8 cellular contexts compared by ENCODE assay signal in the genomic region with DNA sequence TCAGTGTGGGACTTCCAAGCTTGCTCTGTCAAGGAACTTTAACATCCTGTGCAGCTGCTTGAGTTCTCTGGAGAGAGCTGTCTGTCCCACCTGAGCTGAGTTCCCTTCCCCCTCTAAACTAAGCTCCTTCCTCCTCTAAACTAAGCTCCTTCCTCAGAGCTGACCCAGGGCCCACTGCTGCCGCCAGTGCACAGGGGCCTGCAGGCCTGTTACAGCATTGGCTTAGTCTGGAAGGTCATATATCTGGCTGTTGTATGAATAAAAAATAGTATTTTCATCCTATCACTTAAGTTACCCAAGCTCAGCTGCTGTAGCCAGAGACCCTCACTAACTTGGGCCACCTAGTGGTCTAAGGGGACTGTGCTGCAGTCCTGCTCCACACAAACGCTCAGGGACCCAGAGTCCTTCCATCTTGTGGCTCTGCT.
A peak's percentile ranks its signal among the peaks of the same experiment; 100 is the strongest.
DNase-seq lines count a peak whose midpoint lies in the region; ATAC-seq, FAIRE-seq and TF ChIP-seq lines count a peak whose summit lies in the region.

No MANE protein-coding gene starts in this region.

- H3K27ac Mint-ChIP-seq in astrocyte (ENCODE audit: unreplicated experiment), result peak overlapping the region; percentile 28

- intact Hi-C loops in lower lobe of right lung (cut with DNase I), result no loop called here

- H3K27me3 ChIP-seq in BE2C, result no peaks in the 10 kb centered on the region
- no peaks in the 10 kb centered on the region for H3K27me3 ChIP-seq in astrocyte (ENCODE audit: insufficient read depth, low read length)
- H3K27me3 ChIP-seq in lower lobe of right lung (ENCODE audit: low read depth), result no peaks in the 10 kb centered on the region

- DNase-seq in BE2C, result peak; percentile 27
- DNase-seq in HTR-8/SVneo (ENCODE audit: insufficient read length, low spot score), result no peak
- no peak for DNase-seq in astrocyte (ENCODE audit: low read depth)
- DNase-seq in lower lobe of right lung, result no peak
- DNase-seq in stimulated activated naive CD4-positive, alpha-beta T cell (lab: John Stamatoyannopoulos, UW), result no peak
- DNase-seq in activated CD4-positive, CD25-positive, alpha-beta regulatory T cell (lab: John Stamatoyannopoulos, UW), result no peak
- no peak for DNase-seq in ureter (ENCODE audit: low spot score)

- peaks cover 2% of the 10 kb centered on the region for H3K36me3 Mint-ChIP-seq in astrocyte (ENCODE audit: low read depth, unreplicated experiment)

- peak; percentile 53 for TF ChIP-seq CTCF in BE2C (IDR thresholded peaks at IDR 0.05; ENCODE audit: low read depth, low read length)
- TF ChIP-seq CTCF in astrocyte (IDR thresholded peaks at IDR 0.05; ENCODE audit: insufficient read depth, low read depth, low read length), result peak; percentile 27
- peak; percentile 9 for TF ChIP-seq CTCF in lower lobe of right lung (IDR thresholded peaks at IDR 0.05)

- H3K79me2 ChIP-seq in astrocyte (ENCODE audit: insufficient read depth, low read length), result no peaks in the 10 kb centered on the region

- peak; percentile 31 for FAIRE-seq in HTR-8/SVneo (lab: Jason Lieb, UNC)
- FAIRE-seq in astrocyte (lab: Jason Lieb, UNC), result no peak

- H3K4me3 ChIP-seq in BE2C (ENCODE audit: low read depth, low read length) (no peak overlapping the region), astrocyte (ENCODE audit: insufficient read depth, low read depth, low read length) (no peak overlapping the region), lower lobe of right lung (no peak overlapping the region)

- H3K9ac ChIP-seq in astrocyte (ENCODE audit: low read length), result peak overlapping the region; percentile 8

- ATAC-seq in lower lobe of right lung (no peak), HG03469 (IDR thresholded peaks at IDR 0.05; ENCODE audit: unreplicated experiment) (no peak)

- peaks cover 4% of the 10 kb centered on the region for H3K27me3 Mint-ChIP-seq in astrocyte (ENCODE audit: low read depth, unreplicated experiment)

- H3K36me3 ChIP-seq in BE2C (no peaks in the 10 kb centered on the region), astrocyte (ENCODE audit: insufficient read depth, low read length) (no peaks in the 10 kb centered on the region), lower lobe of right lung (no peaks in the 10 kb centered on the region)

- H4K20me1 ChIP-seq in astrocyte (ENCODE audit: insufficient read depth, low read length), result no peaks in the 10 kb centered on the region

- H3K4me1 ChIP-seq in BE2C (no peaks in the 10 kb centered on the region), astrocyte (ENCODE audit: insufficient read depth, low read length) (peaks cover 48% of the 10 kb centered on the region), lower lobe of right lung (peaks cover 5% of the 10 kb centered on the region)

- peaks cover 2% of the 10 kb centered on the region for H3K9me3 Mint-ChIP-seq in astrocyte (ENCODE audit: unreplicated experiment)

- H3K4me1 Mint-ChIP-seq in astrocyte (ENCODE audit: low read depth, unreplicated experiment), result peaks cover 28% of the 10 kb centered on the region

- H3K4me3 Mint-ChIP-seq in astrocyte (ENCODE audit: unreplicated experiment), result no peak overlapping the region

- H3K4me2 ChIP-seq in astrocyte (ENCODE audit: low read length), result peak overlapping the region; percentile 67

- peak overlapping the region; percentile 33 for H3K27ac ChIP-seq in astrocyte (ENCODE audit: low read depth, low read length)
- H3K27ac ChIP-seq in lower lobe of right lung, result peak overlapping the region; percentile 53

- no peaks in the 10 kb centered on the region for H3K9me3 ChIP-seq in BE2C
- H3K9me3 ChIP-seq in astrocyte (ENCODE audit: insufficient read depth, low read depth, low read length), result no peaks in the 10 kb centered on the region
- H3K9me3 ChIP-seq in lower lobe of right lung, result no peaks in the 10 kb centered on the region

- peak overlapping the region; percentile 23 for H2AFZ ChIP-seq in astrocyte (ENCODE audit: low read depth, low read length)
